ENCODE assay signal across 18 cellular contexts in the genomic region with DNA sequence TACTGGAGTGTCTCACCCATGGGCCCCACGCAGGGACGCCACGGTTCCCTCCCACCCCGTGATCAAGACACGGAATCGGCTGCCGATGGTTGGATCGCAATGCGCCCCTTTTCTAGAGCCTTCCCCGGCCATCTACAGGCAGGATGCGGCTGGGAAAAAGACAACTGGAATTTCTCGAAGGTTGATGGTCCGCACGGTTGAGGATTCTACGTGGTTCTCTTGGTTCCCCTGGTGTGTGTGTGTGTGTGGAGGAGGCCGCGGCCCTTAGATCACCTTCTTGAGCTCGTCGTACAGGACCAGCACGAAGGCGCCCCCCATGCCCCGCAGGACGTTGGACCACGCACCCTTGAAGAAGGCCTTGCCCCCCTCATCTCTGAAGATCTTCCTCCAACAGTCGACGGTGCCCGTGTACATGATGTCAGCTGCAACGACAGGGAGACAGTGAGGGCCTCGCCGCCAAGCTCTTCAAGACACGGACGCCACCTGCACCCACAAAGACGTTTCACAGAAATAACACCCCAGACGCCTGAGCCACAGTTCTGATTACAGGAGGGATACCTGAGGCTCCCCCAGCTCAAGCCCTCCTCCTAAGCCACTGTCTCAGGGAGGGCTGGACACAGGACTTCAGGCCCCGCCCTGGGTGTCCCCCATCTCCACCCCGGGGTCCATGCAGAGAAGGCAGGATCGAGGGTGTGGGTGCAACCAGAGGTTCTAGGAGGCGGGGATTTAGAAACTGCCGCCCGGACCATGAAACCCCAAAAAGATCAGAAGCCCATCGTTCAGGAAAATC. TPM values are rescaled to one million over a fixed set of nuclear protein-coding genes. Genes with fewer than 3 reads are reported as not detected.
DNase-seq lines count a peak whose midpoint lies in the region; ATAC-seq, FAIRE-seq and TF ChIP-seq lines count a peak whose summit lies in the region.
"Had no signal": no experiment of that assay in that cellular context is flagged by ENCODE, and none has a peak within 500 bp of the region (broad histone marks: within the 10 kb centered on the region; RNA-seq: fewer than 3 reads in every experiment).

No MANE protein-coding gene starts in this region.

- no peak for TF ChIP-seq CTCF in RWPE2 (IDR thresholded peaks at IDR 0.05; ENCODE audit: poor library complexity, severe bottlenecking)
- no peak for TF ChIP-seq CTCF in kidney (IDR thresholded peaks at IDR 0.05; ENCODE audit: borderline replicate concordance, extremely low read depth, insufficient read depth)
- TF ChIP-seq CTCF in testis (IDR thresholded peaks at IDR 0.05), result no peak

- H3K9me3 Mint-ChIP-seq in activated naive CD4-positive, alpha-beta T cell treated with anti-CD3 and anti-CD28 coated beads for 36 hours, result no peaks in the 10 kb centered on the region
- H3K9me3 Mint-ChIP-seq: memory B cell; stimulated activated naive CD8-positive, alpha-beta T cell treated with anti-CD3 and anti-CD28 coated beads, Interleukin-15, Interleukin-2, amounts not matched to agents 100 ng/mL and 50 ng/mL, for 24 hours had no signal

- no peak overlapping the region for H3K9ac ChIP-seq in kidney (ENCODE audit: low read length in 2 of 2)

- CTCF ChIA-PET in activated naive CD4-positive, alpha-beta T cell treated with anti-CD3 and anti-CD28 coated beads for 36 hours (lab: Charles Lee), result no interaction called here

- H3K4me3 ChIP-seq in RWPE2 (ENCODE audit: severe bottlenecking) (no peak overlapping the region), kidney (ENCODE audit: low read length in 2 of 2) (no peak overlapping the region), testis (no peak overlapping the region)

- TF ChIP-seq POLR2A in testis (IDR thresholded peaks at IDR 0.05), result no peak

- no peak overlapping the region for H3K4me3 Mint-ChIP-seq in activated naive CD4-positive, alpha-beta T cell treated with anti-CD3 and anti-CD28 coated beads for 36 hours
- H3K4me3 Mint-ChIP-seq: memory B cell; stimulated activated naive CD8-positive, alpha-beta T cell treated with anti-CD3 and anti-CD28 coated beads, Interleukin-15, Interleukin-2, amounts not matched to agents 100 ng/mL and 50 ng/mL, for 24 hours had no signal

- H3K27me3 Mint-ChIP-seq in activated naive CD4-positive, alpha-beta T cell treated with anti-CD3 and anti-CD28 coated beads for 36 hours (ENCODE audit: low read depth), result no peaks in the 10 kb centered on the region
- H3K27me3 Mint-ChIP-seq: memory B cell; stimulated activated naive CD8-positive, alpha-beta T cell treated with anti-CD3 and anti-CD28 coated beads, Interleukin-15, Interleukin-2, amounts not matched to agents 100 ng/mL and 50 ng/mL, for 24 hours had no signal

- no peaks in the 10 kb centered on the region for H3K27me3 ChIP-seq in RWPE2 (ENCODE audit: insufficient read depth, poor library complexity, severe bottlenecking)
- no peaks in the 10 kb centered on the region for H3K27me3 ChIP-seq in testis
- H3K27me3 ChIP-seq: brain microvascular endothelial cell, neutrophil had no signal

- ATAC-seq in RWPE2 (ENCODE audit: low read depth), result no peak
- ATAC-seq in GM18511 (IDR thresholded peaks at IDR 0.05; ENCODE audit: unreplicated experiment), result no peak
- ATAC-seq: HCT116 had no signal

- H3K4me1 ChIP-seq in RWPE2 (ENCODE audit: insufficient read depth, poor library complexity, severe bottlenecking) (no peaks in the 10 kb centered on the region), kidney (ENCODE audit: control insufficient read depth in 1 of 2, insufficient read depth in 1 of 2, low read depth in 1 of 2, low read length in 2 of 2) (peaks cover 8 to 21% of the 10 kb centered on the region in 2 donors), testis (peaks cover 12% of the 10 kb centered on the region)

- 95 to 96% methylated on average over 41 of the region's 41 CpGs for WGBS in testis, 2 donors

- no peak for FAIRE-seq in kidney (lab: Jason Lieb, UNC)
- FAIRE-seq: D721Med had no signal

- peaks cover 31% of the 10 kb centered on the region for H3K4me1 Mint-ChIP-seq in activated naive CD4-positive, alpha-beta T cell treated with anti-CD3 and anti-CD28 coated beads for 36 hours (ENCODE audit: low read depth)

- H3K36me3 Mint-ChIP-seq in activated naive CD4-positive, alpha-beta T cell treated with anti-CD3 and anti-CD28 coated beads for 36 hours (ENCODE audit: low read depth), result peaks cover 69% of the 10 kb centered on the region

- H3K36me3 ChIP-seq in RWPE2 (ENCODE audit: low read depth), result peaks cover 80% of the 10 kb centered on the region
- H3K36me3 ChIP-seq in kidney (ENCODE audit: control insufficient read depth in 1 of 2, insufficient read depth in 2 of 2, low read length in 2 of 2), result peaks cover 39 to 61% of the 10 kb centered on the region in 2 donors
- H3K36me3 ChIP-seq in testis (ENCODE audit: low read depth, missing control alignments), result no peaks in the 10 kb centered on the region

- H3K27ac ChIP-seq in RWPE2 (ENCODE audit: poor library complexity, severe bottlenecking), result no peak overlapping the region
- H3K27ac ChIP-seq in kidney (ENCODE audit: low read depth in 2 of 2, low read length in 2 of 2), result no peak overlapping the region
- H3K27ac ChIP-seq in testis, result no peak overlapping the region
- H3K27ac ChIP-seq: brain microvascular endothelial cell, neutrophil had no signal

- no peak overlapping the region for H3K27ac Mint-ChIP-seq in activated naive CD4-positive, alpha-beta T cell treated with anti-CD3 and anti-CD28 coated beads for 36 hours
- H3K27ac Mint-ChIP-seq: memory B cell; stimulated activated naive CD8-positive, alpha-beta T cell treated with anti-CD3 and anti-CD28 coated beads, Interleukin-15, Interleukin-2, amounts not matched to agents 100 ng/mL and 50 ng/mL, for 24 hours had no signal

- DNase-seq in activated naive CD4-positive, alpha-beta T cell treated with anti-CD3 and anti-CD28 coated beads, Interleukin-2, amount 50 U/mL, for 16 hours, result peak; percentile 9
- no peak for DNase-seq in activated naive CD4-positive, alpha-beta T cell treated with anti-CD3 and anti-CD28 coated beads for 36 hours
- peak; percentile 66 for DNase-seq in RWPE2 (ENCODE audit: low spot score)
- DNase-seq in kidney, result peak; percentile 75
- peak; percentile 12 for DNase-seq in testis
- no peak for DNase-seq in pons (ENCODE audit: low spot score)
- DNase-seq in KG1 (lab: John Stamatoyannopoulos, UW), result no peak
- DNase-seq: brain microvascular endothelial cell, Kasumi-1, NCI-H146, NCI-H446, OCI-M1 had no signal

- intact Hi-C loops in activated naive CD4-positive, alpha-beta T cell treated with anti-CD3 and anti-CD28 coated beads for 36 hours (cut with micrococcal nuclease), result no loop called here
- intact Hi-C loops in kidney (cut with DNase I) (no loop called here), testis (cut with DNase I; ENCODE audit: low total_unique reads) (no loop called here)

- no peaks in the 10 kb centered on the region for H3K9me3 ChIP-seq in RWPE2 (ENCODE audit: severe bottlenecking)
- no peaks in the 10 kb centered on the region for H3K9me3 ChIP-seq in kidney (ENCODE audit: control insufficient read depth in 1 of 2, low read length in 2 of 2)
- no peaks in the 10 kb centered on the region for H3K9me3 ChIP-seq in testis
- H3K9me3 ChIP-seq: neutrophil had no signal

RNA-seq across cellular contexts. Expression of gene SLC25A6, which starts 5.4 kb away (rescaled TPM):
- 100 to 1,000 TPM; 457 to 463 TPM for total RNA-seq in activated naive CD4-positive, alpha-beta T cell treated with anti-CD3 and anti-CD28 coated beads for 36 hours
- total RNA-seq in kidney (357 TPM), testis (100 to 1,000 TPM; 171 to 293 TPM)
- polyA plus RNA-seq in kidney (ENCODE audit: insufficient read depth, low read depth, low replicate concordance) (654 TPM), testis (ENCODE audit: insufficient read depth, low read depth, low replicate concordance) (157 TPM)

RNA-seq across cellular contexts. Expression of gene IL3RA, which starts 49.9 kb away (rescaled TPM):
- total RNA-seq in activated naive CD4-positive, alpha-beta T cell treated with anti-CD3 and anti-CD28 coated beads for 36 hours, result not detected
- total RNA-seq in kidney (4.6 TPM), testis (1 to 10 TPM; 4.6 to 5.5 TPM)
- polyA plus RNA-seq in kidney (ENCODE audit: insufficient read depth, low read depth, low replicate concordance) (10.2 TPM), testis (ENCODE audit: insufficient read depth, low read depth, low replicate concordance) (3.4 TPM)

Comparison
In these comparisons a context has a peak if more than half of its experiments do, and no peak if none do; other contexts are left out.
1. DNase-seq: peak in activated naive CD4-positive, alpha-beta T cell treated with anti-CD3 and anti-CD28 coated beads, Interleukin-2, amount 50 U/mL, for 16 hours (single experiment), RWPE2 (single experiment), kidney (single experiment) and testis (single experiment); none in activated naive CD4-positive, alpha-beta T cell treated with anti-CD3 and anti-CD28 coated beads for 36 hours (single experiment), pons (single experiment) and KG1 (single experiment).